8 cellular contexts compared by ENCODE assay signal in genomic region chr1:45327644-45328515, GRCh38. TPM values are rescaled to one million over a fixed set of nuclear protein-coding genes. Genes with fewer than 3 reads are reported as not detected.
DNase-seq lines count a peak whose midpoint lies in the region; ATAC-seq and TF ChIP-seq lines count a peak whose summit lies in the region.

No MANE protein-coding gene starts in this region.

- H3K9me3 Mint-ChIP-seq in activated T-helper 2 cell treated with anti-CD3 and anti-CD28 coated beads, Interferon-gamma antibody, Interleukin-2, Interleukin-4, amounts not matched to agents 10 μg/mL and 5 μg/mL and 100 μg/mL, durations not matched to agents 14 hours and 24 hours and 36 hours, result no peaks in the 10 kb centered on the region

- H3K9me3 ChIP-seq in HEK293 (ENCODE audit: control insufficient read depth, insufficient read depth, low read depth, low read length), result no peaks in the 10 kb centered on the region
- H3K9me3 ChIP-seq in muscle layer of duodenum (ENCODE audit: control insufficient read depth in 1 of 2, low read length in 2 of 2), result no peaks in the 10 kb centered on the region

- no peak overlapping the region for H3K4me3 ChIP-seq in HEK293 (ENCODE audit: low read depth, low read length)
- peak overlapping the region; percentile 59 to 68 for H3K4me3 ChIP-seq in muscle layer of duodenum (ENCODE audit: low read depth in 1 of 2, low read length in 2 of 2)

- H3K4me1 Mint-ChIP-seq in activated T-helper 2 cell treated with anti-CD3 and anti-CD28 coated beads, Interferon-gamma antibody, Interleukin-2, Interleukin-4, amounts not matched to agents 10 μg/mL and 5 μg/mL and 100 μg/mL, durations not matched to agents 14 hours and 24 hours and 36 hours (ENCODE audit: low read depth), result peaks cover 16% of the 10 kb centered on the region

- peak overlapping the region; percentile 58 for H3K27ac Mint-ChIP-seq in activated T-helper 2 cell treated with anti-CD3 and anti-CD28 coated beads, Interferon-gamma antibody, Interleukin-2, Interleukin-4, amounts not matched to agents 10 μg/mL and 5 μg/mL and 100 μg/mL, durations not matched to agents 14 hours and 24 hours and 36 hours

- peaks cover 0 to 52% of the 10 kb centered on the region in 2 experiments; a peak in 1 of 3 replicates for H3K36me3 ChIP-seq in HEK293 (ENCODE audit: control insufficient read depth in 2 of 2, insufficient read depth in 1 of 2, low read length in 2 of 2)
- peaks cover 11 to 31% of the 10 kb centered on the region in 2 donors for H3K36me3 ChIP-seq in muscle layer of duodenum (ENCODE audit: control insufficient read depth in 1 of 2, insufficient read depth in 2 of 2, low read length in 2 of 2)

- H3K27me3 Mint-ChIP-seq in activated T-helper 2 cell treated with anti-CD3 and anti-CD28 coated beads, Interferon-gamma antibody, Interleukin-2, Interleukin-4, amounts not matched to agents 10 μg/mL and 5 μg/mL and 100 μg/mL, durations not matched to agents 14 hours and 24 hours and 36 hours (ENCODE audit: low read depth), result no peaks in the 10 kb centered on the region

- CTCF ChIA-PET in HEK293 (lab: Yijun Ruan, JAX), result interaction anchor here (0.6 kb wide), 1 partner anchor 300 kb away, joined by 4 read pairs; no protein-coding TSS in a partner anchor

- 0 out of 2 replicates have a peak, but pooled peaks cover 3% of the 10 kb centered on the region for H3K4me1 ChIP-seq in HEK293 (ENCODE audit: control insufficient read depth, insufficient read depth, low read length)
- peaks cover 0 to 7% of the 10 kb centered on the region in 2 donors for H3K4me1 ChIP-seq in muscle layer of duodenum (ENCODE audit: control insufficient read depth in 1 of 2, insufficient read depth in 2 of 2, low read length in 2 of 2)

- no peak overlapping the region for H3K27ac ChIP-seq in HEK293 (ENCODE audit: extremely low read depth, low read depth, low read length)
- no peak overlapping the region for H3K27ac ChIP-seq in muscle layer of duodenum (ENCODE audit: low read length)
- no peak overlapping the region for H3K27ac ChIP-seq in caudate nucleus (ENCODE audit: low read depth, low read length)

- H3K36me3 Mint-ChIP-seq in activated T-helper 2 cell treated with anti-CD3 and anti-CD28 coated beads, Interferon-gamma antibody, Interleukin-2, Interleukin-4, amounts not matched to agents 10 μg/mL and 5 μg/mL and 100 μg/mL, durations not matched to agents 14 hours and 24 hours and 36 hours (ENCODE audit: low read depth), result peaks cover 30% of the 10 kb centered on the region

- intact Hi-C loops in activated T-helper 2 cell treated with anti-CD3 and anti-CD28 coated beads, Interferon-gamma antibody, Interleukin-2, Interleukin-4, amounts not matched to agents 10 μg/mL and 5 μg/mL and 100 μg/mL, durations not matched to agents 14 hours and 24 hours and 36 hours (cut with micrococcal nuclease), result loop anchor here (2.0 kb wide), 1 partner anchor 23 kb away; no protein-coding TSS in a partner anchor

- no peak for ATAC-seq in GM18858 (IDR thresholded peaks at IDR 0.05; ENCODE audit: unreplicated experiment)

- H3K27me3 ChIP-seq in muscle layer of duodenum (ENCODE audit: low read depth, low read length), result no peaks in the 10 kb centered on the region

- peak overlapping the region; percentile 76 for H3K4me3 Mint-ChIP-seq in activated T-helper 2 cell treated with anti-CD3 and anti-CD28 coated beads, Interferon-gamma antibody, Interleukin-2, Interleukin-4, amounts not matched to agents 10 μg/mL and 5 μg/mL and 100 μg/mL, durations not matched to agents 14 hours and 24 hours and 36 hours (ENCODE audit: low read depth)

- peak; percentile 74 for DNase-seq in DMS 273 (lab: John Stamatoyannopoulos, UW; ENCODE audit: unreplicated experiment)
- no peak for DNase-seq in activated T-helper 2 cell treated with anti-CD3 and anti-CD28 coated beads, Interferon-gamma antibody, Interleukin-2, Interleukin-4, amounts not matched to agents 10 μg/mL and 5 μg/mL and 100 μg/mL, durations not matched to agents 14 hours and 24 hours and 36 hours (ENCODE audit: low spot score)
- DNase-seq in EL, result no peak
- no peak for DNase-seq in caudate nucleus (lab: John Stamatoyannopoulos, UW)
- no peak for DNase-seq in cerebellar nuclear complex (lab: John Stamatoyannopoulos, UW)

- POLR2A ChIA-PET in HEK293 (lab: Yijun Ruan, JAX), result interaction anchor here (6.7 kb wide), 1 partner anchor 12 kb away, joined by 51 read pairs; the partner anchor contains the start of genes MUTYH and TOE1

- TF ChIP-seq CTCF in HEK293 (tag by site-specific recombination; IDR thresholded peaks at IDR 0.05), result no peak

TF ChIP-seq in HEK293, 187 proteins besides CTCF, POLR2A, EP300 and RAD21:
- TF ChIP-seq ZNF311 (tag by site-specific recombination; IDR thresholded peaks at IDR 0.05; ENCODE audit: borderline replicate concordance), result no peak
- peak; percentile 33; the same call in 1 of the 2 replicates for TF ChIP-seq GLIS1 (tag by site-specific recombination; IDR thresholded peaks at IDR 0.05)
- TF ChIP-seq ZNF280D (tag by site-specific recombination; IDR thresholded peaks at IDR 0.05), result no peak
- no peak for TF ChIP-seq REST (tag by site-specific recombination; IDR thresholded peaks at IDR 0.05)
- TF ChIP-seq ZNF174 (tag by site-specific recombination; IDR thresholded peaks at IDR 0.05), result no peak
- no peak for TF ChIP-seq ZNF560 (tag by site-specific recombination; IDR thresholded peaks at IDR 0.05; ENCODE audit: borderline replicate concordance)
- no peak for TF ChIP-seq ZNF843 (tag by site-specific recombination; IDR thresholded peaks at IDR 0.05)
- no peak for TF ChIP-seq ZNF121 (tag by site-specific recombination; IDR thresholded peaks at IDR 0.05)
- peak; percentile 90 for TF ChIP-seq ZIC2 (tag by site-specific recombination; IDR thresholded peaks at IDR 0.05)

RNA-seq across cellular contexts. Expression of gene HPDL, which starts 1.2 kb away (rescaled TPM):
- 26.8 and 29.0 TPM in 2 replicates for total RNA-seq in activated T-helper 2 cell treated with anti-CD3 and anti-CD28 coated beads, Interferon-gamma antibody, Interleukin-2, Interleukin-4, amounts not matched to agents 10 μg/mL and 5 μg/mL and 100 μg/mL, durations not matched to agents 14 hours and 24 hours and 36 hours

RNA-seq across cellular contexts. Expression of gene TOE1, which starts 12.1 kb away (rescaled TPM):
- 26.3 and 29.3 TPM in 2 replicates for total RNA-seq in activated T-helper 2 cell treated with anti-CD3 and anti-CD28 coated beads, Interferon-gamma antibody, Interleukin-2, Interleukin-4, amounts not matched to agents 10 μg/mL and 5 μg/mL and 100 μg/mL, durations not matched to agents 14 hours and 24 hours and 36 hours

RNA-seq across cellular contexts. Expression of gene MUTYH, which starts 12.4 kb away (rescaled TPM):
- 50.1 and 50.9 TPM in 2 replicates for total RNA-seq in activated T-helper 2 cell treated with anti-CD3 and anti-CD28 coated beads, Interferon-gamma antibody, Interleukin-2, Interleukin-4, amounts not matched to agents 10 μg/mL and 5 μg/mL and 100 μg/mL, durations not matched to agents 14 hours and 24 hours and 36 hours
